8 cellular contexts compared by ENCODE assay signal in genomic region chr11:95149659-95150294, GRCh38.
DNase-seq lines count a peak whose midpoint lies in the region; ATAC-seq and TF ChIP-seq lines count a peak whose summit lies in the region.

No MANE protein-coding gene starts in this region.

- no peak for ATAC-seq in HG02763 (IDR thresholded peaks at IDR 0.05; ENCODE audit: unreplicated experiment)
- ATAC-seq in HG02642 (IDR thresholded peaks at IDR 0.05; ENCODE audit: poor library complexity, unreplicated experiment) = no peak
- no peak for ATAC-seq in omental fat pad (ENCODE audit: low FRiP score)

- intact Hi-C loops in sigmoid colon (cut with DNase I) = loop anchor here (2.0 to 10.0 kb wide), 6 partner anchors 59 to 498 kb away; partner anchors contain the start of genes CWC15, KDM4D and SESN3

- no peak for TF ChIP-seq POLR2A in sigmoid colon (IDR thresholded peaks at IDR 0.05)

- TF ChIP-seq CTCF in sigmoid colon (IDR thresholded peaks at IDR 0.05) = no peak
- TF ChIP-seq CTCF in omental fat pad (IDR thresholded peaks at IDR 0.05) = no peak

- H3K4me1 ChIP-seq in sigmoid colon = peaks cover 0 to 45% (median 30%) of the 10 kb centered on the region in 4 donors

- DNase-seq in HT-29 (ENCODE audit: low spot score) (peak; percentile 86), amniotic epithelial cell (ENCODE audit: low read depth) (peak; percentile 38), sigmoid colon (peak; percentile 75), SKM-1 (lab: John Stamatoyannopoulos, UW; ENCODE audit: unreplicated experiment) (no peak), omental fat pad (ENCODE audit: low spot score) (no peak)

- 32 to 62% methylated on average over 19 of the region's 19 CpGs for WGBS in sigmoid colon, 2 donors

- TF ChIP-seq EP300 in sigmoid colon (IDR thresholded peaks at IDR 0.05) = no peak

- H3K9me3 ChIP-seq in iPS-18c (ENCODE audit: control insufficient read depth, insufficient read depth, low read length) = peaks cover 4% of the 10 kb centered on the region
- H3K9me3 ChIP-seq in sigmoid colon = no peaks in the 10 kb centered on the region

- H3K4me3 ChIP-seq in iPS-18c (ENCODE audit: insufficient read depth, low read depth, low read length) = peak overlapping the region; percentile 80
- peak overlapping the region in 2 of 4 donors; percentile 51 to 59 for H3K4me3 ChIP-seq in sigmoid colon

- no peaks in the 10 kb centered on the region for H3K36me3 ChIP-seq in sigmoid colon

- peak overlapping the region; percentile 66 to 86 (median 81) for H3K27ac ChIP-seq in sigmoid colon

- H3K27me3 ChIP-seq in sigmoid colon = no peaks in the 10 kb centered on the region

Comparison
In these comparisons a context has a peak if more than half of its experiments do, and no peak if none do; other contexts are left out.
1. DNase-seq: peak in HT-29 (single experiment), amniotic epithelial cell (single experiment) and sigmoid colon (single experiment); none in SKM-1 (single experiment) and omental fat pad (single experiment).